Comparison of ENCODE assay signal across 8 cellular contexts in genomic region chr15:78103406-78104118, GRCh38.
DNase-seq lines count a peak whose midpoint lies in the region; ATAC-seq lines count a peak whose summit lies in the region.

No MANE protein-coding gene starts in this region.

- no peaks in the 10 kb centered on the region for H3K9me3 Mint-ChIP-seq in effector memory CD8-positive, alpha-beta T cell
- no peaks in the 10 kb centered on the region for H3K9me3 Mint-ChIP-seq in stimulated activated naive B cell treated with anti-CD40 and anti-IgM and Interleukin-4, amounts not matched to agents 10 μg/mL and 1 μg/mL and 100 μg/mL, for 72 hours

- no peaks in the 10 kb centered on the region for H3K36me3 Mint-ChIP-seq in effector memory CD8-positive, alpha-beta T cell (ENCODE audit: insufficient read depth)
- no peaks in the 10 kb centered on the region for H3K36me3 Mint-ChIP-seq in stimulated activated naive B cell treated with anti-CD40 and anti-IgM and Interleukin-4, amounts not matched to agents 10 μg/mL and 1 μg/mL and 100 μg/mL, for 72 hours

- ATAC-seq in GM18870 (IDR thresholded peaks at IDR 0.05; ENCODE audit: unreplicated experiment) = peak; percentile 78
- ATAC-seq in HG03064 (IDR thresholded peaks at IDR 0.05; ENCODE audit: low read depth, unreplicated experiment) = peak; percentile 69
- peak; percentile 80 for ATAC-seq in effector memory CD8-positive, alpha-beta T cell (replicated peaks)
- peak; percentile 53 to 58 for ATAC-seq in stimulated activated naive B cell treated with anti-CD40 and anti-IgM and Interleukin-4, amounts not matched to agents 10 μg/mL and 1 μg/mL and 100 μg/mL, for 72 hours (replicated peaks)
- ATAC-seq in HG03457 (IDR thresholded peaks at IDR 0.05; ENCODE audit: unreplicated experiment) = no peak

- peak overlapping the region; percentile 57 to 78 for H3K4me3 Mint-ChIP-seq in effector memory CD8-positive, alpha-beta T cell
- H3K4me3 Mint-ChIP-seq in stimulated activated naive B cell treated with anti-CD40 and anti-IgM and Interleukin-4, amounts not matched to agents 10 μg/mL and 1 μg/mL and 100 μg/mL, for 72 hours = no peak overlapping the region

- DNase-seq in activated CD4-positive, CD25-positive, alpha-beta regulatory T cell treated with anti-CD3 and anti-CD28 coated beads, Interleukin-2, amount 50 U/mL, for 16 hours (ENCODE audit: low read depth, low spot score) = peak; percentile 12
- peak; percentile 56 to 62 (median 56) for DNase-seq in effector memory CD8-positive, alpha-beta T cell
- DNase-seq in stimulated activated naive B cell treated with anti-CD40 and anti-IgM and Interleukin-4, amounts not matched to agents 10 μg/mL and 1 μg/mL and 100 μg/mL, for 72 hours = no peak
- DNase-seq in NCI-H2081 (lab: John Stamatoyannopoulos, UW) = no peak
- no peak for DNase-seq in D341Med (ENCODE audit: low spot score)

- no peaks in the 10 kb centered on the region for H3K27me3 Mint-ChIP-seq in effector memory CD8-positive, alpha-beta T cell
- H3K27me3 Mint-ChIP-seq in stimulated activated naive B cell treated with anti-CD40 and anti-IgM and Interleukin-4, amounts not matched to agents 10 μg/mL and 1 μg/mL and 100 μg/mL, for 72 hours = no peaks in the 10 kb centered on the region

- peaks cover 40 to 50% of the 10 kb centered on the region in 2 donors for H3K4me1 Mint-ChIP-seq in effector memory CD8-positive, alpha-beta T cell (ENCODE audit: low read depth in 2 of 2)
- peaks cover 4 to 12% of the 10 kb centered on the region in 2 donors for H3K4me1 Mint-ChIP-seq in stimulated activated naive B cell treated with anti-CD40 and anti-IgM and Interleukin-4, amounts not matched to agents 10 μg/mL and 1 μg/mL and 100 μg/mL, for 72 hours

- peak overlapping the region; percentile 96 to 98 for H3K27ac Mint-ChIP-seq in effector memory CD8-positive, alpha-beta T cell
- no peak overlapping the region for H3K27ac Mint-ChIP-seq in stimulated activated naive B cell treated with anti-CD40 and anti-IgM and Interleukin-4, amounts not matched to agents 10 μg/mL and 1 μg/mL and 100 μg/mL, for 72 hours

Comparison
In these comparisons a context has a peak if more than half of its experiments do, and no peak if none do; other contexts are left out.
1. DNase-seq: peak in activated CD4-positive, CD25-positive, alpha-beta regulatory T cell treated with anti-CD3 and anti-CD28 coated beads, Interleukin-2, amount 50 U/mL, for 16 hours (single experiment) and effector memory CD8-positive, alpha-beta T cell (3 of 3); none in stimulated activated naive B cell treated with anti-CD40 and anti-IgM and Interleukin-4, amounts not matched to agents 10 μg/mL and 1 μg/mL and 100 μg/mL, for 72 hours (single experiment), NCI-H2081 (0 of 2) and D341Med (single experiment).
2. H3K4me3 Mint-ChIP-seq: peak in effector memory CD8-positive, alpha-beta T cell (2 of 2); none in stimulated activated naive B cell treated with anti-CD40 and anti-IgM and Interleukin-4, amounts not matched to agents 10 μg/mL and 1 μg/mL and 100 μg/mL, for 72 hours (0 of 2).